9 cellular contexts compared by ENCODE assay signal in genomic region chr11:7020183-7020917, GRCh38. TPM values are rescaled to one million over a fixed set of nuclear protein-coding genes. Genes with fewer than 3 reads are reported as not detected.
DNase-seq lines count a peak whose midpoint lies in the region; ATAC-seq lines count a peak whose summit lies in the region.
"Had no signal": no experiment of that assay in that cellular context is flagged by ENCODE, and none has a peak within 500 bp of the region (broad histone marks: within the 10 kb centered on the region; RNA-seq: fewer than 3 reads in every experiment).

TSS of gene NLRP14 (plus strand) at chr11:7020479. CDS start at chr11:7038587, 18,108 bp downstream.
TSS of gene ZNF214 (minus strand) at chr11:7020346. CDS start at chr11:7002835, 17,511 bp downstream.

- H3K36me3 ChIP-seq in adipocyte (ENCODE audit: control insufficient read depth, insufficient read depth, low read length, severe bottlenecking) (no peaks in the 10 kb centered on the region), neuronal stem cell (replicated peaks in 1 of 2; ENCODE audit: control insufficient read depth in 2 of 2, insufficient read depth in 2 of 2, low read length in 2 of 2) (no peaks in the 10 kb centered on the region)

- ATAC-seq in GM21723 (IDR thresholded peaks at IDR 0.05; ENCODE audit: unreplicated experiment) (peak; percentile 61), HG03139 (IDR thresholded peaks at IDR 0.05; ENCODE audit: unreplicated experiment) (no peak), GM21447 (IDR thresholded peaks at IDR 0.05; ENCODE audit: unreplicated experiment) (no peak)

- H3K23ac ChIP-seq in neuronal stem cell (ENCODE audit: low read depth, low read length, poor library complexity): no peak within 1 kb of the TSS

- peak within 1 kb of the TSS; percentile 67 for H3K27ac ChIP-seq in neuronal stem cell (replicated peaks; ENCODE audit: low read length)

- H3K79me1 ChIP-seq in neuronal stem cell (ENCODE audit: low read depth, low read length): no peaks in the 10 kb centered on the region

- no peak within 1 kb of the TSS for H4K8ac ChIP-seq in neuronal stem cell (ENCODE audit: low read depth, low read length)

- WGBS in neuronal stem cell (ENCODE audit: extremely low coverage in 2 of 2, insufficient read length in 2 of 2, insufficient replicate concordance in 1 of 2), 2 donors: no CpG with 5 or more reads among the region's 47 CpGs

- H2AK5ac ChIP-seq in neuronal stem cell (ENCODE audit: low read depth, low read length): no peak within 1 kb of the TSS

- intact Hi-C loops in head of caudate nucleus (cut with DNase I): no loop called here

- peak within 1 kb of the TSS; percentile 66 for H3K4me2 ChIP-seq in neuronal stem cell (ENCODE audit: insufficient read depth, low read length, poor library complexity, severe bottlenecking)

- H3K4me1 ChIP-seq in adipocyte (ENCODE audit: control insufficient read depth, insufficient read depth, low read length): peaks cover 7% of the 10 kb centered on the region
- H3K4me1 ChIP-seq in neuronal stem cell (ENCODE audit: control insufficient read depth in 2 of 2, insufficient read depth in 1 of 2, low read depth in 1 of 2, low read length in 2 of 2): peaks cover 4 to 5% of the 10 kb centered on the region in 2 donors

- peak within 1 kb of the TSS; percentile 29 for H2BK15ac ChIP-seq in neuronal stem cell (ENCODE audit: low read length)

- no peak within 1 kb of the TSS for H3K14ac ChIP-seq in neuronal stem cell (ENCODE audit: low read length)

- peak within 1 kb of the TSS; percentile 89 for H3K9ac ChIP-seq in adipocyte (ENCODE audit: low read length)
- H3K9ac ChIP-seq in neuronal stem cell (ENCODE audit: low read depth, low read length, poor library complexity): peak within 1 kb of the TSS; percentile 71

- no peak within 1 kb of the TSS for H2BK120ac ChIP-seq in neuronal stem cell (ENCODE audit: low read depth, low read length)

- H3K27me3 ChIP-seq in adipocyte (replicated peaks; ENCODE audit: control insufficient read depth, insufficient read depth, low read length) (no peaks in the 10 kb centered on the region), neuronal stem cell (ENCODE audit: control insufficient read depth in 3 of 3, insufficient read depth in 3 of 3, low read depth in 1 of 3, low read length in 3 of 3) (peaks cover 0 to 2% (median 0%) of the 10 kb centered on the region in 3 experiments)

- H2BK12ac ChIP-seq in neuronal stem cell (ENCODE audit: low read length): no peak within 1 kb of the TSS

- no peak within 1 kb of the TSS for H3K4ac ChIP-seq in neuronal stem cell (ENCODE audit: low read length)

- H3K18ac ChIP-seq in neuronal stem cell (ENCODE audit: low read length): peak within 1 kb of the TSS; percentile 76

- H2BK5ac ChIP-seq in neuronal stem cell (ENCODE audit: low read length): no peak within 1 kb of the TSS

- no peak within 1 kb of the TSS for H4K91ac ChIP-seq in neuronal stem cell (ENCODE audit: low read depth, low read length, poor library complexity)

- H3K9me3 ChIP-seq in adipocyte (ENCODE audit: control insufficient read depth, low read length): no peaks in the 10 kb centered on the region
- H3K9me3 ChIP-seq in neuronal stem cell (replicated peaks in 1 of 2; ENCODE audit: control insufficient read depth in 2 of 2, insufficient read depth in 1 of 2, low read depth in 1 of 2, low read length in 2 of 2): peaks cover 0 to 3% of the 10 kb centered on the region in 2 donors

- peak within 1 kb of the TSS; percentile 93 for H2AFZ ChIP-seq in neuronal stem cell (ENCODE audit: low read length)

- peak; percentile 84 for DNase-seq in CD1c-positive myeloid dendritic cell (ENCODE audit: extremely low spot score)
- DNase-seq in NCI-H2107 (lab: John Stamatoyannopoulos, UW): peak; percentile 45
- peak; percentile 98 for DNase-seq in adipocyte (ENCODE audit: low read depth)
- DNase-seq in head of caudate nucleus: peak; percentile 77 to 95 (median 89)
- DNase-seq in neuronal stem cell (ENCODE audit: low spot score): peak; percentile 95

- H3K4me3 ChIP-seq in adipocyte (ENCODE audit: low read length) (peak within 1 kb of the TSS; percentile 91), neuronal stem cell (ENCODE audit: low read length in 2 of 2) (peak within 1 kb of the TSS; percentile 81 to 89)

RNA-seq across cellular contexts. Expression of gene NLRP14, which starts in this region (rescaled TPM):
- 0.20 TPM for polyA plus RNA-seq in neuronal stem cell (2013, experiment 1 of 2)
- 0.22 TPM for polyA plus RNA-seq in neuronal stem cell (2013, experiment 2 of 2)
- polyA plus RNA-seq: IgD-negative memory B cell had no signal

RNA-seq across cellular contexts. Expression of gene ZNF214, which starts in this region (rescaled TPM):
- 5.2 TPM for polyA plus RNA-seq in neuronal stem cell (2013, experiment 1 of 2)
- polyA plus RNA-seq in neuronal stem cell (2013, experiment 2 of 2): 5.5 TPM
- polyA plus RNA-seq: IgD-negative memory B cell had no signal

Comparison
In these comparisons a context has a peak if more than half of its experiments do, and no peak if none do; other contexts are left out.
1. DNase-seq: peak in every context shown above with its lines; median percentile 98 in adipocyte; 95 in neuronal stem cell; 89 in head of caudate nucleus; 84 in CD1c-positive myeloid dendritic cell; 45 in NCI-H2107.